In genomic region chr17:64778367-64779290, GRCh38 we compare ENCODE assay signal across 8 cellular contexts.
DNase-seq lines count a peak whose midpoint lies in the region; ATAC-seq lines count a peak whose summit lies in the region.

No MANE protein-coding gene starts in this region.

- DNase-seq in stimulated activated CD4-positive, alpha-beta T cell treated with anti-CD3 and anti-CD28 coated beads, Interleukin-15, amount 100 ng/mL, for 24 hours: peak; percentile 44
- no peak for DNase-seq in stimulated activated CD4-positive, alpha-beta T cell treated with anti-CD3 and anti-CD28 coated beads, Interleukin-4, amount 100 ng/mL, for 24 hours
- peak; percentile 48 for DNase-seq in stimulated activated CD8-positive, alpha-beta memory T cell treated with anti-CD3 and anti-CD28 coated beads, Interleukin-4, amount 100 ng/mL, for 48 hours
- DNase-seq in A172 (ENCODE audit: low spot score): no peak
- no peak for DNase-seq in SW480 (ENCODE audit: low spot score)

- no peak overlapping the region for H3K27ac Mint-ChIP-seq in activated T-helper 17 cell treated with anti-CD3 and anti-CD28 coated beads, Interleukin-2, amount 50 U/mL, for 72 hours

- peaks cover 4% of the 10 kb centered on the region for H3K9me3 ChIP-seq in iPS-18c (ENCODE audit: control insufficient read depth, insufficient read depth, low read length)

- peak overlapping the region; percentile 53 for H3K4me3 Mint-ChIP-seq in activated T-helper 17 cell treated with anti-CD3 and anti-CD28 coated beads, Interleukin-2, amount 50 U/mL, for 72 hours

- no peaks in the 10 kb centered on the region for H3K9me3 Mint-ChIP-seq in activated T-helper 17 cell treated with anti-CD3 and anti-CD28 coated beads, Interleukin-2, amount 50 U/mL, for 72 hours

- H3K36me3 Mint-ChIP-seq in activated T-helper 17 cell treated with anti-CD3 and anti-CD28 coated beads, Interleukin-2, amount 50 U/mL, for 72 hours (ENCODE audit: low read depth): no peaks in the 10 kb centered on the region

- H3K4me3 ChIP-seq in iPS-18c (ENCODE audit: insufficient read depth, low read depth, low read length): peak overlapping the region; percentile 62; the same call in 1 of the 2 replicates

- peak; percentile 5 for ATAC-seq in activated T-helper 17 cell treated with anti-CD3 and anti-CD28 coated beads, Interleukin-2, amount 50 U/mL, for 72 hours (replicated peaks)
- ATAC-seq in GM21723 (IDR thresholded peaks at IDR 0.05; ENCODE audit: unreplicated experiment): no peak

- no peaks in the 10 kb centered on the region for H3K27me3 Mint-ChIP-seq in activated T-helper 17 cell treated with anti-CD3 and anti-CD28 coated beads, Interleukin-2, amount 50 U/mL, for 72 hours

- H3K4me1 Mint-ChIP-seq in activated T-helper 17 cell treated with anti-CD3 and anti-CD28 coated beads, Interleukin-2, amount 50 U/mL, for 72 hours: peaks cover 4% of the 10 kb centered on the region

Comparison
In these comparisons a context has a peak if more than half of its experiments do, and no peak if none do; other contexts are left out.
1. DNase-seq: peak in stimulated activated CD4-positive, alpha-beta T cell treated with anti-CD3 and anti-CD28 coated beads, Interleukin-15, amount 100 ng/mL, for 24 hours (single experiment) and stimulated activated CD8-positive, alpha-beta memory T cell treated with anti-CD3 and anti-CD28 coated beads, Interleukin-4, amount 100 ng/mL, for 48 hours (single experiment); none in stimulated activated CD4-positive, alpha-beta T cell treated with anti-CD3 and anti-CD28 coated beads, Interleukin-4, amount 100 ng/mL, for 24 hours (single experiment), A172 (single experiment) and SW480 (single experiment).